Comparison of ENCODE assay signal across 9 cellular contexts in the genomic region with DNA sequence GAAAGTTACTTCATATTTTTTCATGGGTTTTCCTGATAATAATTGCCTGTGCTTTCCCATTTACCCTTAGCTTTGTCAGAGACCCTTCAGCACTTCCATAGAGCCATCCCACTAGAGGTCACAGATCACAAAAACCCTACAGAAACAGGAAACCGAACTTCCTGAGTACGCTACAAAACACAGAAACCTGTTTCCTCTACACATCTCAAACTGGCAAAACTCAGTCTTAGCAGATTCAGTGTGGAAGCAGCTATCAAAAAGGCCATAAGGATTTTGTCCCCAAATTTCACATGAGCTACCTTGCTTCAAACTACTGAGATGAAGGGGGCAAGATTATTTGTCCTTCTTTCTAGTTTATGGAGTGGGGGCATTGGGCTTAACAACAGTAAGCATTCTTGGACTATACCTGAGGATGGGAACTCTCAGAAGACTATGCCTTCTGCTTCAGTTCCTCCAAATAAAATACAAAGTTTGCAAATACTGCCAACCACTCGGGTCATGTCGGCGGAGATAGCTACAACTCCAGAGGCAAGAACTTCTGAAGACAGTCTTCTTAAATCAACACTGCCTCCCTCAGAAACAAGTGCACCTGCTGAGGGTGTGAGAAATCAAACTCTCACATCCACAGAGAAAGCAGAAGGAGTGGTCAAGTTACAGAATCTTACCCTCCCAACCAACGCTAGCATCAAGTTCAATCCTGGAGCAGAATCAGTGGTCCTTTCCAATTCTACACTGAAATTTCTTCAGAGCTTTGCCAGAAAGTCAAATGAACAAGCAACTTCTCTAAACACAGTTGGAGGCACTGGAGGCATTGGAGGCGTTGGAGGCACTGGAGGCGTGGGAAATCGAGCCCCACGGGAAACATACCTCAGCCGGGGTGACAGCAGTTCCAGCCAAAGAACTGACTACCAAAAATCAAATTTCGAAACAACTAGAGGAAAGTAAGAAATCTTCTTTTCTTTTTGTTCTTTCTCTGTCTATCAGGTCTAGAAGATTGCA. TPM values are rescaled to one million over a fixed set of nuclear protein-coding genes. Genes with fewer than 3 reads are reported as not detected.
DNase-seq lines count a peak whose midpoint lies in the region; ATAC-seq, FAIRE-seq and TF ChIP-seq lines count a peak whose summit lies in the region.
"Had no signal": no experiment of that assay in that cellular context is flagged by ENCODE, and none has a peak within 500 bp of the region (broad histone marks: within the 10 kb centered on the region; RNA-seq: fewer than 3 reads in every experiment).

A gene with protein sequence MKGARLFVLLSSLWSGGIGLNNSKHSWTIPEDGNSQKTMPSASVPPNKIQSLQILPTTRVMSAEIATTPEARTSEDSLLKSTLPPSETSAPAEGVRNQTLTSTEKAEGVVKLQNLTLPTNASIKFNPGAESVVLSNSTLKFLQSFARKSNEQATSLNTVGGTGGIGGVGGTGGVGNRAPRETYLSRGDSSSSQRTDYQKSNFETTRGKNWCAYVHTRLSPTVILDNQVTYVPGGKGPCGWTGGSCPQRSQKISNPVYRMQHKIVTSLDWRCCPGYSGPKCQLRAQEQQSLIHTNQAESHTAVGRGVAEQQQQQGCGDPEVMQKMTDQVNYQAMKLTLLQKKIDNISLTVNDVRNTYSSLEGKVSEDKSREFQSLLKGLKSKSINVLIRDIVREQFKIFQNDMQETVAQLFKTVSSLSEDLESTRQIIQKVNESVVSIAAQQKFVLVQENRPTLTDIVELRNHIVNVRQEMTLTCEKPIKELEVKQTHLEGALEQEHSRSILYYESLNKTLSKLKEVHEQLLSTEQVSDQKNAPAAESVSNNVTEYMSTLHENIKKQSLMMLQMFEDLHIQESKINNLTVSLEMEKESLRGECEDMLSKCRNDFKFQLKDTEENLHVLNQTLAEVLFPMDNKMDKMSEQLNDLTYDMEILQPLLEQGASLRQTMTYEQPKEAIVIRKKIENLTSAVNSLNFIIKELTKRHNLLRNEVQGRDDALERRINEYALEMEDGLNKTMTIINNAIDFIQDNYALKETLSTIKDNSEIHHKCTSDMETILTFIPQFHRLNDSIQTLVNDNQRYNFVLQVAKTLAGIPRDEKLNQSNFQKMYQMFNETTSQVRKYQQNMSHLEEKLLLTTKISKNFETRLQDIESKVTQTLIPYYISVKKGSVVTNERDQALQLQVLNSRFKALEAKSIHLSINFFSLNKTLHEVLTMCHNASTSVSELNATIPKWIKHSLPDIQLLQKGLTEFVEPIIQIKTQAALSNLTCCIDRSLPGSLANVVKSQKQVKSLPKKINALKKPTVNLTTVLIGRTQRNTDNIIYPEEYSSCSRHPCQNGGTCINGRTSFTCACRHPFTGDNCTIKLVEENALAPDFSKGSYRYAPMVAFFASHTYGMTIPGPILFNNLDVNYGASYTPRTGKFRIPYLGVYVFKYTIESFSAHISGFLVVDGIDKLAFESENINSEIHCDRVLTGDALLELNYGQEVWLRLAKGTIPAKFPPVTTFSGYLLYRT (plus strand): TSS at position 201 of the 999 bp plus-strand sequence. CDS start 118 bp downstream, at position 319.

- no peaks in the 10 kb centered on the region for H3K36me3 ChIP-seq in left lung
- H3K36me3 ChIP-seq: neutrophil had no signal

- H3K9me3 ChIP-seq in left lung = no peaks in the 10 kb centered on the region
- H3K9me3 ChIP-seq: neutrophil had no signal

- no peaks in the 10 kb centered on the region for H3K9me3 Mint-ChIP-seq in IgD-negative memory B cell

- peak within 1 kb of the TSS in 3 of 4 donors; percentile 30 to 59 (median 50) for H3K4me3 Mint-ChIP-seq in IgD-negative memory B cell

- H3K27me3 ChIP-seq in left lung = no peaks in the 10 kb centered on the region
- H3K27me3 ChIP-seq: neutrophil had no signal

- peak; percentile 85 for DNase-seq in GDM1 (lab: John Stamatoyannopoulos, UW)
- DNase-seq in left lung = no peak
- DNase-seq in GF-D8 (lab: John Stamatoyannopoulos, UW) = no peak
- no peak for DNase-seq in HTR-8/SVneo (ENCODE audit: insufficient read length, low spot score)
- DNase-seq in NCI-H82 (lab: John Stamatoyannopoulos, UW) = no peak
- DNase-seq in NCI-H1930 (lab: John Stamatoyannopoulos, UW) = no peak

- H3K27ac ChIP-seq in left lung = no peak within 1 kb of the TSS
- H3K27ac ChIP-seq: neutrophil had no signal

- FAIRE-seq in HTR-8/SVneo (lab: Jason Lieb, UNC) = no peak

- peaks cover 5 to 15% (median 11%) of the 10 kb centered on the region in 3 donors for H3K4me1 Mint-ChIP-seq in IgD-negative memory B cell

- no peak within 1 kb of the TSS for H3K4me3 ChIP-seq in left lung

- no peak within 1 kb of the TSS for H3K27ac Mint-ChIP-seq in IgD-negative memory B cell

- intact Hi-C loops in left lung (cut with DNase I) = no loop called here

- peaks cover 0 to 9% of the 10 kb centered on the region in 2 donors for H3K4me1 ChIP-seq in left lung

- H3K36me3 Mint-ChIP-seq in IgD-negative memory B cell = peaks cover 1% of the 10 kb centered on the region

- TF ChIP-seq CTCF in left lung (IDR thresholded peaks at IDR 0.05) = no peak

- ATAC-seq in GM21390 (IDR thresholded peaks at IDR 0.05; ENCODE audit: unreplicated experiment) = peak; percentile 74
- ATAC-seq in left lung = no peak

- H3K27me3 Mint-ChIP-seq in IgD-negative memory B cell = peaks cover 13% of the 10 kb centered on the region

RNA-seq across cellular contexts. Expression of the gene that starts here (rescaled TPM):
- 0.18 TPM for polyA plus RNA-seq in IgD-negative memory B cell
- total RNA-seq in left lung = 10 to 100 TPM; 24.1 to 62.1 TPM
